ENCODE assay signal across 9 cellular contexts in genomic region chr9:27377147-27377807, GRCh38.
A peak's percentile ranks its signal among the peaks of the same experiment; 100 is the strongest.
DNase-seq lines count a peak whose midpoint lies in the region; ATAC-seq and TF ChIP-seq lines count a peak whose summit lies in the region.
"Had no signal": no experiment of that assay in that cellular context is flagged by ENCODE, and none has a peak within 500 bp of the region (broad histone marks: within the 10 kb centered on the region; RNA-seq: fewer than 3 reads in every experiment).

No MANE protein-coding gene starts in this region.

- H3K27me3 Mint-ChIP-seq in activated naive CD4-positive, alpha-beta T cell treated with anti-CD3 and anti-CD28 coated beads, Interleukin-2, amount 10 ng/mL, durations not matched to agents 7 days and 5 days: peaks cover 27% of the 10 kb centered on the region

- no peak overlapping the region for H3K4me3 ChIP-seq in choroid plexus epithelial cell (ENCODE audit: low read depth, low read length)

- H3K4me3 Mint-ChIP-seq in activated naive CD4-positive, alpha-beta T cell treated with anti-CD3 and anti-CD28 coated beads, Interleukin-2, amount 10 ng/mL, durations not matched to agents 7 days and 5 days: no peak overlapping the region
- H3K4me3 Mint-ChIP-seq: activated CD4-positive, alpha-beta T cell treated with anti-CD3 and anti-CD28 coated beads, Interleukin-2, amount 10 ng/mL, durations not matched to agents 7 days and 5 days had no signal

- no peak for TF ChIP-seq CTCF in choroid plexus epithelial cell (conservative IDR thresholded peaks at IDR 0.05; ENCODE audit: low read depth, low read length)

- no peak overlapping the region for H3K27ac Mint-ChIP-seq in activated naive CD4-positive, alpha-beta T cell treated with anti-CD3 and anti-CD28 coated beads, Interleukin-2, amount 10 ng/mL, durations not matched to agents 7 days and 5 days

- H3K36me3 Mint-ChIP-seq in activated naive CD4-positive, alpha-beta T cell treated with anti-CD3 and anti-CD28 coated beads, Interleukin-2, amount 10 ng/mL, durations not matched to agents 7 days and 5 days: peaks cover 3% of the 10 kb centered on the region

- CTCF ChIA-PET in activated naive CD4-positive, alpha-beta T cell treated with anti-CD3 and anti-CD28 coated beads, Interleukin-2, amount 10 ng/mL, durations not matched to agents 7 days and 5 days (lab: Charles Lee): no interaction called here

- ATAC-seq in GM21360 (IDR thresholded peaks at IDR 0.05; ENCODE audit: unreplicated experiment) (peak; percentile 22), HG03342 (IDR thresholded peaks at IDR 0.05; ENCODE audit: unreplicated experiment) (peak; percentile 22)

- peaks cover 1% of the 10 kb centered on the region for H3K9me3 Mint-ChIP-seq in activated naive CD4-positive, alpha-beta T cell treated with anti-CD3 and anti-CD28 coated beads, Interleukin-2, amount 10 ng/mL, durations not matched to agents 7 days and 5 days
- H3K9me3 Mint-ChIP-seq: activated CD4-positive, alpha-beta T cell treated with anti-CD3 and anti-CD28 coated beads, Interleukin-2, amount 10 ng/mL, durations not matched to agents 7 days and 5 days had no signal

- peaks cover 38% of the 10 kb centered on the region for H3K4me1 Mint-ChIP-seq in activated naive CD4-positive, alpha-beta T cell treated with anti-CD3 and anti-CD28 coated beads, Interleukin-2, amount 10 ng/mL, durations not matched to agents 7 days and 5 days

- DNase-seq in CD1c-positive myeloid dendritic cell (ENCODE audit: extremely low spot score): peak; percentile 28
- DNase-seq in choroid plexus epithelial cell (ENCODE audit: low read depth): peak; percentile 17
- DNase-seq in H4 (ENCODE audit: low spot score): no peak
- no peak for DNase-seq in NK-92 (lab: John Stamatoyannopoulos, UW; ENCODE audit: unreplicated experiment)
- DNase-seq in activated naive CD4-positive, alpha-beta T cell treated with anti-CD3 and anti-CD28 coated beads, Interleukin-2, amount 10 ng/mL, durations not matched to agents 7 days and 5 days: no peak
- DNase-seq in Kasumi-1 (lab: John Stamatoyannopoulos, UW): no peak
- DNase-seq: activated CD4-positive, alpha-beta T cell treated with anti-CD3 and anti-CD28 coated beads, Interleukin-2, amount 10 ng/mL, durations not matched to agents 7 days and 5 days had no signal

Comparison
In these comparisons a context has a peak if more than half of its experiments do, and no peak if none do; other contexts are left out.
1. DNase-seq: peak in CD1c-positive myeloid dendritic cell (single experiment) and choroid plexus epithelial cell (single experiment); none in H4 (single experiment), NK-92 (single experiment), activated naive CD4-positive, alpha-beta T cell treated with anti-CD3 and anti-CD28 coated beads, Interleukin-2, amount 10 ng/mL, durations not matched to agents 7 days and 5 days (single experiment) and Kasumi-1 (0 of 2).